ENCODE assay signal across 15 cellular contexts in genomic region chr11:65643971-65644370, GRCh38. TPM values are rescaled to one million over a fixed set of nuclear protein-coding genes. Genes with fewer than 3 reads are reported as not detected.
DNase-seq lines count a peak whose midpoint lies in the region; ATAC-seq lines count a peak whose summit lies in the region.
"Had no signal": no experiment of that assay in that cellular context is flagged by ENCODE, and none has a peak within 500 bp of the region (broad histone marks: within the 10 kb centered on the region; RNA-seq: fewer than 3 reads in every experiment).

No MANE protein-coding gene starts in this region.

- no peak for ATAC-seq in activated naive CD8-positive, alpha-beta T cell treated with anti-CD3 and anti-CD28 coated beads, Interleukin-2, amount 10 ng/mL, durations not matched to agents 7 days and 5 days (ENCODE audit: low read depth)
- no peak for ATAC-seq in memory B cell (ENCODE audit: low read depth)
- ATAC-seq in GM21381 (IDR thresholded peaks at IDR 0.05; ENCODE audit: unreplicated experiment), result no peak
- ATAC-seq in GM21717 (IDR thresholded peaks at IDR 0.05; ENCODE audit: unreplicated experiment), result no peak
- ATAC-seq in GM18873 (IDR thresholded peaks at IDR 0.05; ENCODE audit: low FRiP score, unreplicated experiment), result no peak

- H3K4me3 ChIP-seq in HUES6 (ENCODE audit: low read depth, low read length), result no peak overlapping the region
- H3K4me3 ChIP-seq: esophagus muscularis mucosa, SJCRH30 had no signal

- no peak overlapping the region for H3K4me3 Mint-ChIP-seq in activated naive CD8-positive, alpha-beta T cell treated with anti-CD3 and anti-CD28 coated beads, Interleukin-2, amount 10 ng/mL, durations not matched to agents 7 days and 5 days
- H3K4me3 Mint-ChIP-seq in memory B cell, result no peak overlapping the region

- peak overlapping the region; percentile 74 for H3K27ac Mint-ChIP-seq in activated naive CD8-positive, alpha-beta T cell treated with anti-CD3 and anti-CD28 coated beads, Interleukin-2, amount 10 ng/mL, durations not matched to agents 7 days and 5 days
- H3K27ac Mint-ChIP-seq in memory B cell, result peak overlapping the region; percentile 79

- peaks cover 31% of the 10 kb centered on the region for H3K4me1 Mint-ChIP-seq in activated naive CD8-positive, alpha-beta T cell treated with anti-CD3 and anti-CD28 coated beads, Interleukin-2, amount 10 ng/mL, durations not matched to agents 7 days and 5 days
- peaks cover 30% of the 10 kb centered on the region for H3K4me1 Mint-ChIP-seq in memory B cell

- peak; percentile 50 for DNase-seq in activated CD4-positive, alpha-beta T cell treated with anti-CD3 and anti-CD28 coated beads for 48 hours
- DNase-seq in activated CD4-positive, alpha-beta T cell treated with anti-CD3 and anti-CD28 coated beads for 1 hour, result no peak
- no peak for DNase-seq in activated naive CD8-positive, alpha-beta T cell treated with anti-CD3 and anti-CD28 coated beads, Interleukin-2, amount 10 ng/mL, durations not matched to agents 7 days and 5 days
- no peak for DNase-seq in memory B cell (ENCODE audit: low spot score in 2 of 2)
- DNase-seq: activated CD8-positive, alpha-beta memory T cell treated with anti-CD3 and anti-CD28 coated beads for 24 hours; GF-D8; KG1; NCI-H2081; SJCRH30 had no signal

- H3K27me3 Mint-ChIP-seq in activated naive CD8-positive, alpha-beta T cell treated with anti-CD3 and anti-CD28 coated beads, Interleukin-2, amount 10 ng/mL, durations not matched to agents 7 days and 5 days, result no peaks in the 10 kb centered on the region
- H3K27me3 Mint-ChIP-seq in memory B cell, result no peaks in the 10 kb centered on the region

- H3K9ac ChIP-seq in HUES6 (ENCODE audit: low read length), result peak overlapping the region; percentile 21

- H3K4me1 ChIP-seq in HUES6 (ENCODE audit: control insufficient read depth, insufficient read depth, low read length), result peaks cover 22% of the 10 kb centered on the region
- H3K4me1 ChIP-seq: SJCRH30 had no signal

- peaks cover 3% of the 10 kb centered on the region; the same call in 1 of the 2 replicates for H3K36me3 ChIP-seq in HUES6 (ENCODE audit: control insufficient read depth, insufficient read depth, low read length)
- H3K36me3 ChIP-seq: SJCRH30 had no signal

- H3K36me3 Mint-ChIP-seq in activated naive CD8-positive, alpha-beta T cell treated with anti-CD3 and anti-CD28 coated beads, Interleukin-2, amount 10 ng/mL, durations not matched to agents 7 days and 5 days, result peaks cover 18% of the 10 kb centered on the region
- H3K36me3 Mint-ChIP-seq in memory B cell, result peaks cover 29% of the 10 kb centered on the region
- H3K36me3 Mint-ChIP-seq: brain had no signal

- H3K9me3 ChIP-seq in HUES6 (ENCODE audit: control insufficient read depth, insufficient read depth, low read depth, low read length), result no peaks in the 10 kb centered on the region
- H3K9me3 ChIP-seq: esophagus muscularis mucosa, SJCRH30 had no signal

- H3K27me3 ChIP-seq in HUES6 (ENCODE audit: control insufficient read depth, insufficient read depth, low read length), result no peaks in the 10 kb centered on the region
- H3K27me3 ChIP-seq: esophagus muscularis mucosa, SJCRH30 had no signal

- H3K9me3 Mint-ChIP-seq in activated naive CD8-positive, alpha-beta T cell treated with anti-CD3 and anti-CD28 coated beads, Interleukin-2, amount 10 ng/mL, durations not matched to agents 7 days and 5 days, result no peaks in the 10 kb centered on the region
- no peaks in the 10 kb centered on the region for H3K9me3 Mint-ChIP-seq in memory B cell

- H3K27ac ChIP-seq in HUES6 (ENCODE audit: low read depth, low read length), result no peak overlapping the region
- H3K27ac ChIP-seq: esophagus muscularis mucosa, SJCRH30 had no signal

- POLR2A ChIA-PET in activated naive CD8-positive, alpha-beta T cell treated with anti-CD3 and anti-CD28 coated beads, Interleukin-2, amount 10 ng/mL, durations not matched to agents 7 days and 5 days (lab: Charles Lee), result interaction anchor here (9.3 kb wide), 1 partner anchor 8 kb away, joined by 182 read pairs; no protein-coding TSS in a partner anchor

RNA-seq across cellular contexts. Expression of gene SIPA1, which starts 6.1 kb away (rescaled TPM):
- total RNA-seq in activated naive CD8-positive, alpha-beta T cell treated with anti-CD3 and anti-CD28 coated beads, Interleukin-2, amount 10 ng/mL, durations not matched to agents 7 days and 5 days, result 100 to 1,000 TPM; 245 to 266 TPM

RNA-seq across cellular contexts. Expression of gene RELA, which starts 18.7 kb away (rescaled TPM):
- total RNA-seq in activated naive CD8-positive, alpha-beta T cell treated with anti-CD3 and anti-CD28 coated beads, Interleukin-2, amount 10 ng/mL, durations not matched to agents 7 days and 5 days, result 100 to 1,000 TPM; 112 to 117 TPM

RNA-seq across cellular contexts. Expression of gene PCNX3, which starts 28.4 kb away (rescaled TPM):
- 10 to 100 TPM; 57.2 to 60.2 TPM for total RNA-seq in activated naive CD8-positive, alpha-beta T cell treated with anti-CD3 and anti-CD28 coated beads, Interleukin-2, amount 10 ng/mL, durations not matched to agents 7 days and 5 days

RNA-seq across cellular contexts. Expression of gene MAP3K11, which starts 29.9 kb away (rescaled TPM):
- 10 to 100 TPM; 69.9 to 73.1 TPM for total RNA-seq in activated naive CD8-positive, alpha-beta T cell treated with anti-CD3 and anti-CD28 coated beads, Interleukin-2, amount 10 ng/mL, durations not matched to agents 7 days and 5 days

RNA-seq across cellular contexts. Expression of gene KCNK7, which starts 48.4 kb away (rescaled TPM):
- total RNA-seq in activated naive CD8-positive, alpha-beta T cell treated with anti-CD3 and anti-CD28 coated beads, Interleukin-2, amount 10 ng/mL, durations not matched to agents 7 days and 5 days, result 1 to 10 TPM in 1 of 2 experiments, under 1 TPM in 1; 0.96 to 1.0 TPM
